In the genomic region with DNA sequence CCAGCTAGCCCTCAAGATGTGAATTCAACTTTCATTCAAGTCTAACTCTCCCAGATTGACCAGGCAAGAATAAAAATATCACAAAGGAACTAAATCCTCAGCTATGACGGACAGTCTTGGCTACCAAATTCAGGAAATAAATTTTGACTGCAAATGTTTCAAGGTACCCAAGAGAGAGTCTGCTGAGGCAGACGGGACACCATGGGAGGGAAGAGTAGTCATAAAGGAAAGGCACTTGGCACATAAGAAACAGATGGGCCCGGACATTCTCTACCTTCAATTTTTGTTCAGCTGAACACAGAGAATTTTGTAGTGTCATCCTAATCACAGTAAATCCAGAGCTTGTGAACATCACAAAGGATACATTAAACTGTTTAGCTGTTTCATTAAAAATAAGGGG, we compare ENCODE assay signal across 14 cellular contexts.
DNase-seq lines count a peak whose midpoint lies in the region; ATAC-seq lines count a peak whose summit lies in the region.
"Had no signal": no experiment of that assay in that cellular context is flagged by ENCODE, and none has a peak within 500 bp of the region (broad histone marks: within the 10 kb centered on the region; RNA-seq: fewer than 3 reads in every experiment).

No MANE protein-coding gene starts in this region.

- ATAC-seq in GM18867 (IDR thresholded peaks at IDR 0.05; ENCODE audit: unreplicated experiment) = no peak
- ATAC-seq in stimulated activated naive CD8-positive, alpha-beta T cell treated with anti-CD3 and anti-CD28 coated beads, Interleukin-15, amount 100 ng/mL, for 72 hours = no peak
- ATAC-seq: GM23338 had no signal

- H3K4me3 Mint-ChIP-seq in stimulated activated naive CD8-positive, alpha-beta T cell treated with anti-CD3 and anti-CD28 coated beads, Interleukin-15, amount 100 ng/mL, for 72 hours = no peak overlapping the region
- H3K4me3 Mint-ChIP-seq: CD14-positive monocyte; CD4-positive, alpha-beta memory T cell; GM23338 had no signal

- DNase-seq in NCI-H2227 (lab: John Stamatoyannopoulos, UW; ENCODE audit: unreplicated experiment) = peak; percentile 60
- no peak for DNase-seq in NCI-H2227 treated with DMSO at 0.1 percent for 48 hours (lab: John Stamatoyannopoulos, UW)
- DNase-seq in NCI-H446 treated with DMSO at 0.1 percent for 48 hours (lab: John Stamatoyannopoulos, UW) = peak; percentile 81
- DNase-seq in cerebellum (ENCODE audit: low spot score) = peak; percentile 59
- no peak for DNase-seq in NCI-H1105 (lab: John Stamatoyannopoulos, UW)
- DNase-seq in stimulated activated naive CD8-positive, alpha-beta T cell treated with anti-CD3 and anti-CD28 coated beads, Interleukin-15, amount 100 ng/mL, for 72 hours = no peak
- DNase-seq: 8988T; CD4-positive, alpha-beta memory T cell; DMS153; HCEC 1CT; IMR-90 had no signal

- no peaks in the 10 kb centered on the region for H3K27me3 Mint-ChIP-seq in stimulated activated naive CD8-positive, alpha-beta T cell treated with anti-CD3 and anti-CD28 coated beads, Interleukin-15, amount 100 ng/mL, for 72 hours
- H3K27me3 Mint-ChIP-seq: CD4-positive, alpha-beta memory T cell had no signal

- H3K9me3 Mint-ChIP-seq in stimulated activated naive CD8-positive, alpha-beta T cell treated with anti-CD3 and anti-CD28 coated beads, Interleukin-15, amount 100 ng/mL, for 72 hours = no peaks in the 10 kb centered on the region
- H3K9me3 Mint-ChIP-seq: GM23338 had no signal

- H3K27ac Mint-ChIP-seq in stimulated activated naive CD8-positive, alpha-beta T cell treated with anti-CD3 and anti-CD28 coated beads, Interleukin-15, amount 100 ng/mL, for 72 hours = no peak overlapping the region
- H3K27ac Mint-ChIP-seq: CD14-positive monocyte; CD4-positive, alpha-beta memory T cell; GM23338 had no signal

- no peaks in the 10 kb centered on the region for H3K4me1 Mint-ChIP-seq in stimulated activated naive CD8-positive, alpha-beta T cell treated with anti-CD3 and anti-CD28 coated beads, Interleukin-15, amount 100 ng/mL, for 72 hours
- H3K4me1 Mint-ChIP-seq: CD14-positive monocyte; CD4-positive, alpha-beta memory T cell; GM23338 had no signal

Comparison
In these comparisons a context has a peak if more than half of its experiments do, and no peak if none do; other contexts are left out.
1. DNase-seq: peak in NCI-H2227 (single experiment), NCI-H446 treated with DMSO at 0.1 percent for 48 hours (single experiment) and cerebellum (single experiment); none in NCI-H2227 treated with DMSO at 0.1 percent for 48 hours (single experiment), NCI-H1105 (single experiment) and stimulated activated naive CD8-positive, alpha-beta T cell treated with anti-CD3 and anti-CD28 coated beads, Interleukin-15, amount 100 ng/mL, for 72 hours (0 of 2).